ENCODE assay signal across 20 cellular contexts in genomic region chr13:106354961-106355360, GRCh38.
"Had no signal": no experiment of that assay in that cellular context is flagged by ENCODE, and none has a peak within 500 bp of the region (broad histone marks: within the 10 kb centered on the region; RNA-seq: fewer than 3 reads in every experiment).

No MANE protein-coding gene starts in this region.

- ATAC-seq: activated CD4-positive, alpha-beta T cell treated with anti-CD3 and anti-CD28 coated beads for 36 hours; left cardiac atrium; right lobe of liver; stimulated activated effector memory CD8-positive, alpha-beta T cell treated with anti-CD3 and anti-CD28 coated beads, Interleukin-12 subunit alpha, Interleukin-12 subunit beta, amount 100 ng/mL, for 72 hours; stimulated activated naive CD8-positive, alpha-beta T cell treated with anti-CD3 and anti-CD28 coated beads, Interleukin-15, amount 100 ng/mL, for 72 hours had no signal

- H3K27ac ChIP-seq: coronary artery, esophagus muscularis mucosa, parathyroid adenoma, right lobe of liver, skin epidermis, tibial artery had no signal

- H3K9me3 ChIP-seq: right lobe of liver, tibial artery had no signal

- H3K27me3 ChIP-seq: right lobe of liver, tibial artery had no signal

- H3K4me1 ChIP-seq: esophagus muscularis mucosa, parathyroid adenoma, right lobe of liver, tibial artery had no signal

- H3K9ac ChIP-seq: parathyroid adenoma had no signal

- H3K79me2 ChIP-seq: parathyroid adenoma had no signal

- H2AFZ ChIP-seq: parathyroid adenoma had no signal

- H3K4me3 ChIP-seq: coronary artery, esophagus muscularis mucosa, right lobe of liver, skin epidermis, tibial artery had no signal

- H3K36me3 ChIP-seq: esophagus muscularis mucosa, right lobe of liver, tibial artery had no signal

- DNase-seq: activated B cell treated with CpG ODN at 0.5 μM for 24 hours; activated CD4-positive, alpha-beta memory T cell treated with anti-CD3 and anti-CD28 coated beads for 36 hours; activated CD4-positive, alpha-beta T cell treated with anti-CD3 and anti-CD28 coated beads for 36 hours; activated naive CD4-positive, alpha-beta T cell treated with Interleukin-2 at 50 U/mL for 16 hours; activated naive CD8-positive, alpha-beta T cell treated with anti-CD3 and anti-CD28 coated beads, Interleukin-2, amount 10 ng/mL, durations not matched to agents 7 days and 5 days; activated T-cell treated with anti-CD3 and anti-CD28 coated beads, Interleukin-2, amount 50 U/mL, for 48 hours; amniotic stem cell; hippocampal formation; left cardiac atrium; mesenchymal stem cell; nephron progenitor cell; right lobe of liver; stimulated activated CD4-positive, alpha-beta T cell treated with anti-CD3 and anti-CD28 coated beads, Interleukin-2, amount 100 ng/mL, for 24 hours; stimulated activated naive CD8-positive, alpha-beta T cell treated with anti-CD3 and anti-CD28 coated beads, Interleukin-15, amount 100 ng/mL, for 72 hours; tibial artery had no signal
